18 cellular contexts compared by ENCODE assay signal in the genomic region with DNA sequence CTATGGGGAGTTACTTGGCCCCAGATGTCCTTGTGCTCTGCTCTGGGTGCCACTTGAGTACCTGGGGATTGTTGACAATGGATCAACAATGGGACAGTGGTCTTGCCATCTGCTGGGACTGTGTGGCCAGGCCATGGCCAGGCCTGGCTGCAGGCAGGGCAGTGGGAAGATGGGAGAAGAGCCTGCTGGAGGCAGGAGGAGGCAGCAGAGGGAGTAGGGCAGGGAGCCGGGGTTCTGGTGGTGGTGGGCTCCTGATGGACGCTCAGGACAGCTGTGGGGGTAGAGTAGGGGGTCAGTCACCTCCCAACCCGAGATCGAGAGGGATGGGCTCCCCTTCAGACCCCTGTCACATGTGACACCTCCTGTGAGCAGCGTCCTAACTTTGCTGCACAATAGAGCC.
A peak's percentile ranks its signal among the peaks of the same experiment; 100 is the strongest.
DNase-seq lines count a peak whose midpoint lies in the region; ATAC-seq, FAIRE-seq and TF ChIP-seq lines count a peak whose summit lies in the region.
"Had no signal": no experiment of that assay in that cellular context is flagged by ENCODE, and none has a peak within 500 bp of the region (broad histone marks: within the 10 kb centered on the region; RNA-seq: fewer than 3 reads in every experiment).

No MANE protein-coding gene starts in this region.

- no peaks in the 10 kb centered on the region for H3F3A ChIP-seq in neural progenitor cell (ENCODE audit: low read depth)

- H3K9me3 Mint-ChIP-seq in astrocyte (ENCODE audit: unreplicated experiment) (peaks cover 2% of the 10 kb centered on the region), neural progenitor cell (no peaks in the 10 kb centered on the region)
- H3K9me3 Mint-ChIP-seq in natural killer cell treated with Interleukin-12 subunit alpha and Interleukin-12 subunit beta and Interleukin-15 and Interleukin-18, amount 100 ng/mL, for 72 hours, result no peaks in the 10 kb centered on the region
- H3K9me3 Mint-ChIP-seq: CD4-positive, alpha-beta memory T cell had no signal

- H3K4me3 Mint-ChIP-seq in astrocyte (ENCODE audit: unreplicated experiment) (no peak overlapping the region), neural progenitor cell (no peak overlapping the region)
- H3K4me3 Mint-ChIP-seq in natural killer cell treated with Interleukin-12 subunit alpha and Interleukin-12 subunit beta and Interleukin-15 and Interleukin-18, amount 100 ng/mL, for 72 hours, result no peak overlapping the region

- TF ChIP-seq CTCF in heart right ventricle (IDR thresholded peaks at IDR 0.05), result no peak
- no peak for TF ChIP-seq CTCF in astrocyte (IDR thresholded peaks at IDR 0.05; ENCODE audit: insufficient read depth, low read depth, low read length)
- no peak for TF ChIP-seq CTCF in neural progenitor cell (IDR thresholded peaks at IDR 0.05)
- TF ChIP-seq CTCF in tibial artery (IDR thresholded peaks at IDR 0.05), result no peak

- H3K27ac ChIP-seq in heart right ventricle (peak overlapping the region in 8 of 10 donors; percentile 3 to 98 (median 54)), astrocyte (ENCODE audit: low read depth, low read length) (no peak overlapping the region), neural progenitor cell (no peak overlapping the region), tibial artery (peak overlapping the region; percentile 96 to 100)
- H3K27ac ChIP-seq: A549 had no signal

- peaks cover 0 to 57% (median 15%) of the 10 kb centered on the region in 9 donors for H3K36me3 ChIP-seq in heart right ventricle
- no peaks in the 10 kb centered on the region for H3K36me3 ChIP-seq in astrocyte (ENCODE audit: insufficient read depth, low read length)
- H3K36me3 ChIP-seq in neural progenitor cell, result no peaks in the 10 kb centered on the region
- peaks cover 46 to 84% (median 50%) of the 10 kb centered on the region in 3 donors for H3K36me3 ChIP-seq in tibial artery

- H3K9ac ChIP-seq in astrocyte (ENCODE audit: low read length) (no peak overlapping the region), neural progenitor cell (no peak overlapping the region)

- DNase-seq in heart right ventricle, result no peak
- DNase-seq in Right ventricle myocardium inferior (ENCODE audit: missing footprints), result no peak
- no peak for DNase-seq in astrocyte (ENCODE audit: low read depth)
- DNase-seq in neural progenitor cell (ENCODE audit: low spot score), result no peak
- no peak for DNase-seq in tibial artery
- DNase-seq in natural killer cell treated with Interleukin-12 subunit alpha and Interleukin-12 subunit beta and Interleukin-15 and Interleukin-18, amount 100 ng/mL, for 72 hours (ENCODE audit: low spot score), result no peak
- no peak for DNase-seq in head of caudate nucleus
- DNase-seq: CD4-positive, alpha-beta memory T cell; DND-41; GDM1; Karpas-422; NCI-H1930; NCI-H510A; SHP77 had no signal

- peak overlapping the region; percentile 58 for H3K27ac Mint-ChIP-seq in astrocyte (ENCODE audit: unreplicated experiment)
- H3K27ac Mint-ChIP-seq in neural progenitor cell, result peak overlapping the region; percentile 93
- H3K27ac Mint-ChIP-seq in natural killer cell treated with Interleukin-12 subunit alpha and Interleukin-12 subunit beta and Interleukin-15 and Interleukin-18, amount 100 ng/mL, for 72 hours, result no peak overlapping the region
- H3K27ac Mint-ChIP-seq: CD4-positive, alpha-beta memory T cell had no signal

- H3K27me3 Mint-ChIP-seq in astrocyte (ENCODE audit: low read depth, unreplicated experiment), result peaks cover 1% of the 10 kb centered on the region
- peaks cover 7% of the 10 kb centered on the region for H3K27me3 Mint-ChIP-seq in neural progenitor cell (ENCODE audit: insufficient read depth, low read depth)
- peaks cover 7 to 10% of the 10 kb centered on the region in 2 donors for H3K27me3 Mint-ChIP-seq in natural killer cell treated with Interleukin-12 subunit alpha and Interleukin-12 subunit beta and Interleukin-15 and Interleukin-18, amount 100 ng/mL, for 72 hours

- no peaks in the 10 kb centered on the region for H3K79me2 ChIP-seq in astrocyte (ENCODE audit: insufficient read depth, low read length)
- H3K79me2 ChIP-seq in neural progenitor cell (ENCODE audit: low read depth), result no peaks in the 10 kb centered on the region

- WGBS in heart right ventricle, 2 donors, result 89 to 91% methylated on average over 5 of the region's 5 CpGs

- intact Hi-C loops in heart right ventricle (cut with DNase I), result no loop called here
- intact Hi-C loops in Right ventricle myocardium inferior (cut with DNase I), result no loop called here
- intact Hi-C loops in tibial artery (cut with DNase I; ENCODE audit: low total_unique reads), result no loop called here
- intact Hi-C loops in head of caudate nucleus (cut with DNase I), result no loop called here

- no peak overlapping the region for H2AFZ ChIP-seq in astrocyte (ENCODE audit: low read depth, low read length)
- no peak overlapping the region for H2AFZ ChIP-seq in neural progenitor cell (replicated peaks)

- H3K4me3 ChIP-seq in heart right ventricle, result peak overlapping the region in 2 of 10 donors; percentile 13 to 59
- no peak overlapping the region for H3K4me3 ChIP-seq in astrocyte (ENCODE audit: insufficient read depth, low read depth, low read length)
- no peak overlapping the region for H3K4me3 ChIP-seq in neural progenitor cell
- H3K4me3 ChIP-seq in tibial artery, result peak overlapping the region; percentile 58 to 66
- H3K4me3 ChIP-seq: A549 had no signal

- H3K4me2 ChIP-seq in astrocyte (ENCODE audit: low read length) (no peak overlapping the region), neural progenitor cell (no peak overlapping the region)
- H3K4me2 ChIP-seq: A549 had no signal

- no peak for FAIRE-seq in astrocyte (lab: Jason Lieb, UNC)
- FAIRE-seq: A549, H54 had no signal

- H4K20me1 ChIP-seq in astrocyte (ENCODE audit: insufficient read depth, low read length) (peaks cover 9% of the 10 kb centered on the region), neural progenitor cell (ENCODE audit: low read depth) (no peaks in the 10 kb centered on the region)

- H3K4me1 Mint-ChIP-seq in astrocyte (ENCODE audit: low read depth, unreplicated experiment) (peaks cover 13% of the 10 kb centered on the region), neural progenitor cell (peaks cover 2% of the 10 kb centered on the region)
- no peaks in the 10 kb centered on the region for H3K4me1 Mint-ChIP-seq in natural killer cell treated with Interleukin-12 subunit alpha and Interleukin-12 subunit beta and Interleukin-15 and Interleukin-18, amount 100 ng/mL, for 72 hours (ENCODE audit: low read depth in 2 of 2)
- H3K4me1 Mint-ChIP-seq: CD4-positive, alpha-beta memory T cell had no signal

- H3K9me3 ChIP-seq in heart right ventricle (no peaks in the 10 kb centered on the region), astrocyte (ENCODE audit: insufficient read depth, low read depth, low read length) (no peaks in the 10 kb centered on the region), neural progenitor cell (ENCODE audit: low read depth) (no peaks in the 10 kb centered on the region), tibial artery (no peaks in the 10 kb centered on the region)
- H3K9me3 ChIP-seq: A549 had no signal

- H3K27me3 ChIP-seq in heart right ventricle, result no peaks in the 10 kb centered on the region
- no peaks in the 10 kb centered on the region for H3K27me3 ChIP-seq in astrocyte (ENCODE audit: insufficient read depth, low read length)
- no peaks in the 10 kb centered on the region for H3K27me3 ChIP-seq in neural progenitor cell
- H3K27me3 ChIP-seq in tibial artery, result no peaks in the 10 kb centered on the region

- H3K4me1 ChIP-seq in heart right ventricle (peaks cover 12 to 73% (median 45%) of the 10 kb centered on the region in 9 donors), astrocyte (ENCODE audit: insufficient read depth, low read length) (peaks cover 20% of the 10 kb centered on the region), neural progenitor cell (no peaks in the 10 kb centered on the region), tibial artery (peaks cover 4 to 97% (median 86%) of the 10 kb centered on the region in 4 donors)

- H3K36me3 Mint-ChIP-seq in astrocyte (ENCODE audit: low read depth, unreplicated experiment), result peaks cover 16% of the 10 kb centered on the region
- peaks cover 2% of the 10 kb centered on the region for H3K36me3 Mint-ChIP-seq in neural progenitor cell
- no peaks in the 10 kb centered on the region for H3K36me3 Mint-ChIP-seq in natural killer cell treated with Interleukin-12 subunit alpha and Interleukin-12 subunit beta and Interleukin-15 and Interleukin-18, amount 100 ng/mL, for 72 hours
- H3K36me3 Mint-ChIP-seq: CD4-positive, alpha-beta memory T cell had no signal

- ATAC-seq in heart right ventricle (no peak), Right ventricle myocardium inferior (no peak), GM21737 (IDR thresholded peaks at IDR 0.05; ENCODE audit: unreplicated experiment) (no peak)
- ATAC-seq in natural killer cell treated with Interleukin-12 subunit alpha and Interleukin-12 subunit beta and Interleukin-15 and Interleukin-18, amount 100 ng/mL, for 72 hours, result no peak
- ATAC-seq: A549, Panc1 had no signal

Comparison
In these comparisons a context has a peak if more than half of its experiments do, and no peak if none do; other contexts are left out.
1. H3K27ac ChIP-seq: peak in heart right ventricle (8 of 10) and tibial artery (2 of 2); none in astrocyte (single experiment) and neural progenitor cell (single experiment).
2. H3K4me3 ChIP-seq: peak in tibial artery (2 of 2); none in astrocyte (single experiment) and neural progenitor cell (single experiment).
3. H3K27ac Mint-ChIP-seq: peak in astrocyte (single experiment) and neural progenitor cell (single experiment); none in natural killer cell treated with Interleukin-12 subunit alpha and Interleukin-12 subunit beta and Interleukin-15 and Interleukin-18, amount 100 ng/mL, for 72 hours (0 of 2).